17 cellular contexts compared by ENCODE assay signal in genomic region chr15:49715213-49715612, GRCh38.
"Had no signal": no experiment of that assay in that cellular context is flagged by ENCODE, and none has a peak within 500 bp of the region (broad histone marks: within the 10 kb centered on the region; RNA-seq: fewer than 3 reads in every experiment).

No MANE protein-coding gene starts in this region.

- ATAC-seq: effector memory CD8-positive, alpha-beta T cell; gastrocnemius medialis; heart right ventricle; sciatic nerve had no signal

- H3K27me3 ChIP-seq: gastrocnemius medialis, heart right ventricle had no signal

- H3K36me3 Mint-ChIP-seq: activated naive CD4-positive, alpha-beta T cell treated with anti-CD3 and anti-CD28 coated beads, Interleukin-2, amount 10 ng/mL, durations not matched to agents 7 days and 5 days had no signal

- H3K4me3 ChIP-seq: gastrocnemius medialis, heart right ventricle, left ventricle myocardium inferior, thoracic aorta had no signal

- DNase-seq: activated CD4-positive, alpha-beta memory T cell treated with anti-CD3 and anti-CD28 coated beads, Interleukin-2, amount 10 ng/mL, durations not matched to agents 7 days and 5 days; activated CD4-positive, alpha-beta T cell treated with anti-CD3 and anti-CD28 coated beads for 1 hour; activated naive CD4-positive, alpha-beta T cell treated with anti-CD3 and anti-CD28 coated beads, Interleukin-2, amount 10 ng/mL, durations not matched to agents 7 days and 5 days; central memory CD4-positive, alpha-beta T cell; effector memory CD8-positive, alpha-beta T cell; gastrocnemius medialis; heart right ventricle; left ventricle myocardium inferior; stimulated activated CD4-positive, alpha-beta T cell treated with anti-CD3 and anti-CD28 coated beads, Interleukin-2, amount 100 ng/mL, for 48 hours; T-helper 9 cell had no signal

- H3K27ac Mint-ChIP-seq: activated CD4-positive, alpha-beta memory T cell treated with anti-CD3 and anti-CD28 coated beads, Interleukin-2, amount 10 ng/mL, durations not matched to agents 7 days and 5 days; activated naive CD4-positive, alpha-beta T cell treated with anti-CD3 and anti-CD28 coated beads, Interleukin-2, amount 10 ng/mL, durations not matched to agents 7 days and 5 days; dendritic cell treated with granulocyte-macrophage colony-stimulating factor and Interleukin-4, amounts not matched to agents 40 ng/mL and 50 ng/mL, for 4 days; memory B cell; stimulated activated naive CD8-positive, alpha-beta T cell treated with anti-CD3 and anti-CD28 coated beads, Interleukin-15, Interleukin-2, amounts not matched to agents 100 ng/mL and 50 ng/mL, for 24 hours had no signal

- H3K9me3 ChIP-seq: gastrocnemius medialis had no signal

- H3K27ac ChIP-seq: epithelial cell of prostate, gastrocnemius medialis, heart right ventricle, left ventricle myocardium inferior, thoracic aorta had no signal

- H3K4me3 Mint-ChIP-seq: activated CD4-positive, alpha-beta memory T cell treated with anti-CD3 and anti-CD28 coated beads, Interleukin-2, amount 10 ng/mL, durations not matched to agents 7 days and 5 days; activated naive CD4-positive, alpha-beta T cell treated with anti-CD3 and anti-CD28 coated beads, Interleukin-2, amount 10 ng/mL, durations not matched to agents 7 days and 5 days; dendritic cell treated with granulocyte-macrophage colony-stimulating factor and Interleukin-4, amounts not matched to agents 40 ng/mL and 50 ng/mL, for 4 days; effector memory CD8-positive, alpha-beta T cell; memory B cell; nephron; stimulated activated naive CD8-positive, alpha-beta T cell treated with anti-CD3 and anti-CD28 coated beads, Interleukin-15, Interleukin-2, amounts not matched to agents 100 ng/mL and 50 ng/mL, for 24 hours had no signal

- H3K27me3 Mint-ChIP-seq: activated CD4-positive, alpha-beta memory T cell treated with anti-CD3 and anti-CD28 coated beads, Interleukin-2, amount 10 ng/mL, durations not matched to agents 7 days and 5 days; activated naive CD4-positive, alpha-beta T cell treated with anti-CD3 and anti-CD28 coated beads, Interleukin-2, amount 10 ng/mL, durations not matched to agents 7 days and 5 days had no signal

- H3K36me3 ChIP-seq: gastrocnemius medialis, heart right ventricle, left ventricle myocardium inferior, thoracic aorta had no signal
